ENCODE assay signal across 27 cellular contexts in the genomic region with DNA sequence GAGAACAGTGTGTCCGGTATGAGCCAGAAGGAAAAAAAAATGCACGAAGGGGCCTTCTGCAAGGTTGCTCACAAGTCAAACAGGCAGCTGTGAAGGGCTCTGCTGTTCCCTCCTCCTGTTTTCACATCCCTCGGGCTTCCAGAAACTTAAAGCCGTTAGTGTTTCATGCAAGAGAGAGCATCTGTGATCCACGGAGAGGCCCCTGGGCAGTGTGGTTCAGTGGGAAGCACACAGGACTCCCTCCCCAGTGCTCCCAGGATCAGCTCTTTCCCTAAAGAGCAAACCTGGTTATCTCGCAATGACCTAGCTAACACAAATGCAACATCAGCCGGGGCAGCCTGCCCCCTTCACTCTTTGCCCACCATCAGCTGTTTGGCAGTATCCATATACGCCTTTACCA. TPM values are rescaled to one million over a fixed set of nuclear protein-coding genes. Genes with fewer than 3 reads are reported as not detected.
"Had no signal": no experiment of that assay in that cellular context is flagged by ENCODE, and none has a peak within 500 bp of the region (broad histone marks: within the 10 kb centered on the region; RNA-seq: fewer than 3 reads in every experiment).

No MANE protein-coding gene starts in this region.

- H3K9me3 Mint-ChIP-seq: activated naive CD4-positive, alpha-beta T cell treated with anti-CD3 and anti-CD28 coated beads, Interleukin-2, amount 10 ng/mL, durations not matched to agents 7 days and 5 days; activated naive CD8-positive, alpha-beta T cell treated with anti-CD3 and anti-CD28 coated beads, Interleukin-2, amount 10 ng/mL, durations not matched to agents 7 days and 5 days; activated T-helper 1 cell treated with anti-CD3 and anti-CD28 coated beads, Interleukin-12 subunit alpha, Interleukin-12 subunit beta, Interleukin-2, Interleukin-4 antibody, amounts not matched to agents 30 ng/mL and 10 ng/mL and 1 ng/mL, durations not matched to agents 14 hours and 24 hours and 36 hours; central memory CD8-positive, alpha-beta T cell had no signal

- H3K36me3 Mint-ChIP-seq: activated naive CD8-positive, alpha-beta T cell treated with anti-CD3 and anti-CD28 coated beads, Interleukin-2, amount 10 ng/mL, durations not matched to agents 7 days and 5 days had no signal

- ATAC-seq: gastrocnemius medialis; left cardiac atrium; naive thymus-derived CD4-positive, alpha-beta T cell; right lobe of liver had no signal

- H3K36me3 ChIP-seq: breast epithelium, colonic mucosa, gastrocnemius medialis, thoracic aorta had no signal

- H3K27ac Mint-ChIP-seq: activated naive CD4-positive, alpha-beta T cell treated with anti-CD3 and anti-CD28 coated beads, Interleukin-2, amount 10 ng/mL, durations not matched to agents 7 days and 5 days; activated naive CD8-positive, alpha-beta T cell treated with anti-CD3 and anti-CD28 coated beads, Interleukin-2, amount 10 ng/mL, durations not matched to agents 7 days and 5 days; activated T-helper 1 cell treated with anti-CD3 and anti-CD28 coated beads, Interleukin-12 subunit alpha, Interleukin-12 subunit beta, Interleukin-2, Interleukin-4 antibody, amounts not matched to agents 30 ng/mL and 10 ng/mL and 1 ng/mL, durations not matched to agents 14 hours and 24 hours and 36 hours had no signal

- H3K27ac ChIP-seq: breast epithelium, colonic mucosa, gastrocnemius medialis, right lobe of liver, thoracic aorta, VCaP had no signal

- H3K4me1 Mint-ChIP-seq: activated naive CD4-positive, alpha-beta T cell treated with anti-CD3 and anti-CD28 coated beads, Interleukin-2, amount 10 ng/mL, durations not matched to agents 7 days and 5 days had no signal

- H3K9me3 ChIP-seq: breast epithelium, colonic mucosa, gastrocnemius medialis, right lobe of liver, thoracic aorta had no signal

- DNase-seq: activated CD4-positive, alpha-beta T cell treated with anti-CD3 and anti-CD28 coated beads for 4 hours; activated CD4-positive, alpha-beta T cell treated with anti-CD3 and anti-CD28 coated beads, Interleukin-2, amount 50 U/mL, for 4 hours; activated effector memory CD4-positive, alpha-beta T cell treated with anti-CD3 and anti-CD28 coated beads, Interleukin-2, amount 50 U/mL, for 16 hours; activated naive CD4-positive, alpha-beta T cell treated with anti-CD3 and anti-CD28 coated beads, Interleukin-2, amount 10 ng/mL, durations not matched to agents 7 days and 5 days; activated naive CD8-positive, alpha-beta T cell treated with anti-CD3 and anti-CD28 coated beads, Interleukin-2, amount 10 ng/mL, durations not matched to agents 7 days and 5 days; activated T-cell treated with anti-CD3 and anti-CD28 coated beads for 4 hours; colonic mucosa; effector memory CD4-positive, alpha-beta T cell; erythroblast; gastrocnemius medialis; glutamatergic neuron; islet precursor cell; left cardiac atrium; naive thymus-derived CD4-positive, alpha-beta T cell; right lobe of liver; stimulated activated CD4-positive, alpha-beta T cell treated with anti-CD3 and anti-CD28 coated beads, Interleukin-2, amount 100 ng/mL, for 48 hours; stimulated activated naive CD4-positive, alpha-beta T cell treated with Interleukin-2 at 50 U/mL for 16 hours; trophoblast cell had no signal

- H3K27me3 Mint-ChIP-seq: activated naive CD4-positive, alpha-beta T cell treated with anti-CD3 and anti-CD28 coated beads, Interleukin-2, amount 10 ng/mL, durations not matched to agents 7 days and 5 days; activated naive CD8-positive, alpha-beta T cell treated with anti-CD3 and anti-CD28 coated beads, Interleukin-2, amount 10 ng/mL, durations not matched to agents 7 days and 5 days; central memory CD8-positive, alpha-beta T cell; naive thymus-derived CD4-positive, alpha-beta T cell had no signal

- H3K4me1 ChIP-seq: breast epithelium, colonic mucosa, gastrocnemius medialis, right lobe of liver had no signal

- H3K4me3 Mint-ChIP-seq: activated naive CD4-positive, alpha-beta T cell treated with anti-CD3 and anti-CD28 coated beads, Interleukin-2, amount 10 ng/mL, durations not matched to agents 7 days and 5 days; activated naive CD8-positive, alpha-beta T cell treated with anti-CD3 and anti-CD28 coated beads, Interleukin-2, amount 10 ng/mL, durations not matched to agents 7 days and 5 days; activated T-helper 1 cell treated with anti-CD3 and anti-CD28 coated beads, Interleukin-12 subunit alpha, Interleukin-12 subunit beta, Interleukin-2, Interleukin-4 antibody, amounts not matched to agents 30 ng/mL and 10 ng/mL and 1 ng/mL, durations not matched to agents 14 hours and 24 hours and 36 hours; central memory CD8-positive, alpha-beta T cell; naive thymus-derived CD4-positive, alpha-beta T cell had no signal

- H3K4me3 ChIP-seq: breast epithelium, colonic mucosa, gastrocnemius medialis, right lobe of liver, thoracic aorta had no signal

- H3K27me3 ChIP-seq: breast epithelium, colonic mucosa, gastrocnemius medialis, right lobe of liver had no signal

RNA-seq across cellular contexts. Expression of gene MATN1, which starts 2.9 kb away (rescaled TPM):
- total RNA-seq: breast epithelium; colonic mucosa; gastrocnemius medialis; left cardiac atrium; lower leg skin; posterior vena cava; right lobe of liver; T-helper 1 cell treated with Interleukin-12 subunit alpha and Interleukin-12 subunit beta and Interleukin-4 antibody, amounts not matched to agents 30 ng/mL and 1 ng/mL, for 36 hours had no signal
- polyA plus RNA-seq: naive thymus-derived CD4-positive, alpha-beta T cell had no signal

RNA-seq across cellular contexts. Expression of gene LAPTM5, which starts 31.3 kb away (rescaled TPM):
- total RNA-seq: osteocyte had no signal
